15 cellular contexts compared by ENCODE assay signal in genomic region chr11:14619580-14619979, GRCh38.
"Had no signal": no experiment of that assay in that cellular context is flagged by ENCODE, and none has a peak within 500 bp of the region (broad histone marks: within the 10 kb centered on the region; RNA-seq: fewer than 3 reads in every experiment).

No MANE protein-coding gene starts in this region.

- H3K4me1 ChIP-seq: right atrium auricular region had no signal

- H3K4me3 ChIP-seq: lung, mucosa of descending colon, right atrium auricular region had no signal

- H3K4me3 Mint-ChIP-seq: activated B cell treated with CpG ODN at 0.5 μM for 24 hours; activated T-cell treated with anti-CD3 and anti-CD28 coated beads, Interleukin-2, amount 50 U/mL, for 24 hours; T-helper 1 cell treated with Interleukin-12 subunit alpha and Interleukin-12 subunit beta and Interleukin-4 antibody, amounts not matched to agents 30 μg/mL and 1 μg/mL, for 36 hours had no signal

- DNase-seq: activated B cell treated with CpG ODN at 0.5 μM for 24 hours; activated naive CD4-positive, alpha-beta T cell; activated T-cell treated with anti-CD3 and anti-CD28 coated beads, Interleukin-2, amount 50 U/mL, for 24 hours; caudate nucleus; erythroblast; hypothalamus; naive thymus-derived CD8-positive, alpha-beta T cell; posterior cingulate gyrus; stimulated activated CD4-positive, alpha-beta T cell treated with anti-CD3 and anti-CD28 coated beads, Interleukin-2, amount 100 ng/mL, for 24 hours; stimulated activated naive CD4-positive, alpha-beta T cell treated with Interleukin-2 at 50 U/mL for 16 hours had no signal

- H3K27ac Mint-ChIP-seq: activated B cell treated with CpG ODN at 0.5 μM for 24 hours; activated T-cell treated with anti-CD3 and anti-CD28 coated beads, Interleukin-2, amount 50 U/mL, for 24 hours; T-helper 1 cell treated with Interleukin-12 subunit alpha and Interleukin-12 subunit beta and Interleukin-4 antibody, amounts not matched to agents 30 μg/mL and 1 μg/mL, for 36 hours had no signal

- H3K36me3 ChIP-seq: neutrophil, right atrium auricular region had no signal

- H3K9me3 ChIP-seq: mucosa of descending colon, neutrophil, right atrium auricular region had no signal

- H3K4me1 Mint-ChIP-seq: activated B cell treated with CpG ODN at 0.5 μM for 24 hours had no signal

- ATAC-seq: naive thymus-derived CD8-positive, alpha-beta T cell had no signal

- H3K27me3 ChIP-seq: neutrophil, right atrium auricular region had no signal

- H3K9me3 Mint-ChIP-seq: activated B cell treated with CpG ODN at 0.5 μM for 24 hours; activated T-cell treated with anti-CD3 and anti-CD28 coated beads, Interleukin-2, amount 50 U/mL, for 24 hours; T-helper 1 cell treated with Interleukin-12 subunit alpha and Interleukin-12 subunit beta and Interleukin-4 antibody, amounts not matched to agents 30 μg/mL and 1 μg/mL, for 36 hours had no signal
